21 cellular contexts compared by ENCODE assay signal in genomic region chr6:106092279-106092678, GRCh38. TPM values are rescaled to one million over a fixed set of nuclear protein-coding genes. Genes with fewer than 3 reads are reported as not detected.
A peak's percentile ranks its signal among the peaks of the same experiment; 100 is the strongest.
DNase-seq lines count a peak whose midpoint lies in the region; ATAC-seq and TF ChIP-seq lines count a peak whose summit lies in the region.
"Had no signal": no experiment of that assay in that cellular context is flagged by ENCODE, and none has a peak within 500 bp of the region (broad histone marks: within the 10 kb centered on the region; RNA-seq: fewer than 3 reads in every experiment).

No MANE protein-coding gene starts in this region.

- peak overlapping the region; percentile 13; the same call in 1 of the 2 replicates for H3K4me2 ChIP-seq in OCI-LY7 (ENCODE audit: low read length)

- peaks cover 0 to 2% of the 10 kb centered on the region in 2 donors for H3K27me3 Mint-ChIP-seq in CD4-positive, alpha-beta memory T cell

- WGBS in esophagus muscularis mucosa, result 91% methylated on average over 5 of the region's 5 CpGs
- 90 to 98% (median 92%) methylated on average over 5 of the region's 5 CpGs for WGBS in spleen, 5 donors

- TF ChIP-seq POLR2A in GM10847 (IDR thresholded peaks at IDR 0.05; ENCODE audit: extremely low read depth, insufficient read length), result peak; percentile 1
- no peak for TF ChIP-seq POLR2A in esophagus muscularis mucosa (IDR thresholded peaks at IDR 0.05; ENCODE audit: low read depth)
- TF ChIP-seq POLR2A in spleen (IDR thresholded peaks at IDR 0.05), result no peak

- H3K9me3 Mint-ChIP-seq in CD4-positive, alpha-beta memory T cell, result peaks cover 0 to 2% (median 0%) of the 10 kb centered on the region in 8 donors
- H3K9me3 Mint-ChIP-seq: neural crest cell; stimulated activated naive CD8-positive, alpha-beta T cell treated with anti-CD3 and anti-CD28 coated beads, Interleukin-15, Interleukin-2, amounts not matched to agents 100 ng/mL and 50 ng/mL, for 24 hours had no signal

- no peak for TF ChIP-seq EP300 in esophagus muscularis mucosa (IDR thresholded peaks at IDR 0.05)

- no peak for DNase-seq in CD4-positive, alpha-beta memory T cell
- DNase-seq in OCI-LY7 (ENCODE audit: low spot score) (no peak), esophagus muscularis mucosa (ENCODE audit: extremely low spot score) (peak; percentile 53), putamen (ENCODE audit: low spot score) (no peak), left colon (no peak), spleen (no peak)
- DNase-seq: activated CD4-positive, alpha-beta T cell treated with anti-CD3 and anti-CD28 coated beads, Interleukin-2, amount 50 U/mL, for 4 hours; AML-193; brain microvascular endothelial cell; Caco-2; heart right ventricle; IMR-90; left ventricle myocardium superior; NCI-H1694 treated with DMSO at 0.1 percent for 48 hours; psoas muscle; stimulated activated CD4-positive, alpha-beta T cell treated with anti-CD3 and anti-CD28 coated beads, Interleukin-4, amount 100 ng/mL, for 1 hour; upper lobe of left lung had no signal

- no peak overlapping the region for H3K27ac ChIP-seq in CD4-positive, alpha-beta memory T cell (ENCODE audit: low read depth, low read length)
- H3K27ac ChIP-seq in OCI-LY7 (ENCODE audit: low read depth, low read length, poor library complexity, severe bottlenecking), result no peak overlapping the region
- H3K27ac ChIP-seq in esophagus muscularis mucosa (replicated peaks in 1 of 4), result no peak overlapping the region
- H3K27ac ChIP-seq in spleen, result peak overlapping the region in 4 of 8 donors; percentile 3 to 96 (median 78)
- H3K27ac ChIP-seq: brain microvascular endothelial cell, psoas muscle had no signal

- H3K4me1 ChIP-seq in CD4-positive, alpha-beta memory T cell (ENCODE audit: insufficient read depth, low read length), result peaks cover 95% of the 10 kb centered on the region
- peaks cover 76% of the 10 kb centered on the region for H3K4me1 ChIP-seq in OCI-LY7 (ENCODE audit: insufficient read depth, low read length, poor library complexity, severe bottlenecking)
- H3K4me1 ChIP-seq in esophagus muscularis mucosa, result peaks cover 0 to 10% (median 3%) of the 10 kb centered on the region in 4 donors
- H3K4me1 ChIP-seq in spleen, result peaks cover 14 to 100% (median 65%) of the 10 kb centered on the region in 6 donors

- no peaks in the 10 kb centered on the region for H3K9me2 ChIP-seq in OCI-LY7 (ENCODE audit: insufficient read depth, low read length)

- no peaks in the 10 kb centered on the region for H3K79me2 ChIP-seq in OCI-LY7 (ENCODE audit: insufficient read depth, low read depth, low read length)

- peak overlapping the region in 7 of 8 donors; percentile 4 to 48 (median 32) for H3K4me3 Mint-ChIP-seq in CD4-positive, alpha-beta memory T cell
- H3K4me3 Mint-ChIP-seq: neural crest cell; stimulated activated naive CD8-positive, alpha-beta T cell treated with anti-CD3 and anti-CD28 coated beads, Interleukin-15, Interleukin-2, amounts not matched to agents 100 ng/mL and 50 ng/mL, for 24 hours had no signal

- peaks cover 17 to 37% of the 10 kb centered on the region in 2 donors for H3K36me3 Mint-ChIP-seq in CD4-positive, alpha-beta memory T cell

- H3K27ac Mint-ChIP-seq in CD4-positive, alpha-beta memory T cell, result peak overlapping the region in 6 of 7 donors; percentile 10 to 86 (median 54)
- H3K27ac Mint-ChIP-seq: stimulated activated naive CD8-positive, alpha-beta T cell treated with anti-CD3 and anti-CD28 coated beads, Interleukin-15, Interleukin-2, amounts not matched to agents 100 ng/mL and 50 ng/mL, for 24 hours had no signal

- CTCF ChIA-PET in CD4-positive, alpha-beta memory T cell (lab: Charles Lee; ENCODE audit: partially characterized antibody), result interaction anchor here (0.7 to 8.9 kb wide), 11 partner anchors 9 to 209 kb away, joined by 3 to 107 read pairs (median 6); no protein-coding TSS in a partner anchor
- CTCF ChIA-PET in OCI-LY7 (lab: Charles Lee; ENCODE audit: unreplicated experiment), result interaction anchor here (1.8 to 2.1 kb wide), 2 partner anchors 49 to 131 kb away, joined by 6 to 7 read pairs; no protein-coding TSS in a partner anchor

- ATAC-seq in left colon, result no peak
- ATAC-seq: heart right ventricle, left ventricle myocardium superior, psoas muscle, Right ventricle myocardium inferior had no signal

- TF ChIP-seq CTCF in OCI-LY7 (conservative IDR thresholded peaks at IDR 0.05; ENCODE audit: low read length) (no peak), esophagus muscularis mucosa (IDR thresholded peaks at IDR 0.05) (no peak), spleen (IDR thresholded peaks at IDR 0.05 in 8 of 11, conservative IDR thresholded peaks at IDR 0.05 in 3 of 11) (no peak)

- no peak overlapping the region for H2AFZ ChIP-seq in OCI-LY7 (ENCODE audit: low read length)

- peaks cover 64 to 96% (median 81%) of the 10 kb centered on the region in 4 donors for H3K4me1 Mint-ChIP-seq in CD4-positive, alpha-beta memory T cell

- POLR2A ChIA-PET in CD4-positive, alpha-beta memory T cell (lab: Charles Lee; ENCODE audit: partially characterized antibody), result interaction anchor here (1.0 to 9.8 kb wide), 5 partner anchors 9 to 99 kb away, joined by 3 to 177 read pairs (median 4); no protein-coding TSS in a partner anchor
- POLR2A ChIA-PET in OCI-LY7 (lab: Charles Lee), result interaction anchor here (0.8 to 2.8 kb wide), 11 partner anchors 9 to 131 kb away, joined by 3 to 15 read pairs (median 5); no protein-coding TSS in a partner anchor

- intact Hi-C loops in CD4-positive, alpha-beta memory T cell (cut with micrococcal nuclease), result no loop called here
- intact Hi-C loops in OCI-LY7 (cut with micrococcal nuclease; ENCODE audit: unreplicated experiment), result loop anchor here (10.0 kb wide), 1 partner anchor 423 kb away; no protein-coding TSS in a partner anchor
- intact Hi-C loops in esophagus muscularis mucosa (cut with DNase I), result no loop called here
- intact Hi-C loops in left colon (cut with DNase I, micrococcal nuclease), result no loop called here
- intact Hi-C loops in spleen (cut with DNase I; ENCODE audit: low total_unique reads), result no loop called here

- H3K27me3 ChIP-seq in CD4-positive, alpha-beta memory T cell (ENCODE audit: insufficient read depth, low read length), result no peaks in the 10 kb centered on the region
- H3K27me3 ChIP-seq in esophagus muscularis mucosa (peaks cover 0 to 62% (median 1%) of the 10 kb centered on the region in 4 donors), spleen (replicated peaks in 1 of 7) (peaks cover 0 to 17% (median 0%) of the 10 kb centered on the region in 7 donors)
- H3K27me3 ChIP-seq: brain microvascular endothelial cell, upper lobe of left lung had no signal

- no peaks in the 10 kb centered on the region for H3K9me3 ChIP-seq in CD4-positive, alpha-beta memory T cell (ENCODE audit: control insufficient read depth in 1 of 2, low read length in 2 of 2)
- H3K9me3 ChIP-seq in OCI-LY7 (ENCODE audit: low read length) (no peaks in the 10 kb centered on the region), esophagus muscularis mucosa (no peaks in the 10 kb centered on the region), spleen (no peaks in the 10 kb centered on the region)
- H3K9me3 ChIP-seq: Caco-2, heart right ventricle, psoas muscle, upper lobe of left lung had no signal

- BruUV-seq in OCI-LY7 (replicated peaks; lab: Mats Ljungman, UMichigan), result no TSS peak

- H4K20me1 ChIP-seq in OCI-LY7 (ENCODE audit: insufficient read depth, low read length), result no peaks in the 10 kb centered on the region

- peaks cover 4% of the 10 kb centered on the region for H3K36me3 ChIP-seq in CD4-positive, alpha-beta memory T cell (ENCODE audit: insufficient read depth, low read length)
- H3K36me3 ChIP-seq in OCI-LY7 (ENCODE audit: insufficient read depth, low read length), result no peaks in the 10 kb centered on the region
- H3K36me3 ChIP-seq in esophagus muscularis mucosa, result no peaks in the 10 kb centered on the region
- H3K36me3 ChIP-seq in spleen, result peaks cover 0 to 25% (median 0%) of the 10 kb centered on the region in 6 donors
- H3K36me3 ChIP-seq: brain microvascular endothelial cell had no signal

- no peak overlapping the region for H3K4me3 ChIP-seq in CD4-positive, alpha-beta memory T cell (ENCODE audit: low read length in 2 of 2)
- H3K4me3 ChIP-seq in OCI-LY7 (ENCODE audit: low read depth, low read length, poor library complexity, severe bottlenecking) (no peak overlapping the region), esophagus muscularis mucosa (no peak overlapping the region), spleen (peak overlapping the region in 1 of 8 donors; percentile 74)
- H3K4me3 ChIP-seq: heart right ventricle, psoas muscle had no signal

RNA-seq across cellular contexts. Expression of gene PRDM1, which starts 6.1 kb away (rescaled TPM):
- total RNA-seq in CD4-positive, alpha-beta memory T cell, result 10 to 100 TPM; 33.4 to 34.0 TPM
- 10 to 100 TPM; 45.4 to 97.0 TPM for polyA plus RNA-seq in CD4-positive, alpha-beta memory T cell
- 1.5 and 2.2 TPM in 2 replicates for total RNA-seq in OCI-LY7 (2014; rRNA removed; shearing (Covaris generic))
- 1.9 and 3.3 TPM in 2 replicates for total RNA-seq in OCI-LY7 (2022)
- 1 to 10 TPM; 1.8 to 5.1 (median 2.3) TPM for total RNA-seq in esophagus muscularis mucosa
- total RNA-seq in left colon, result 10 to 100 TPM; 16.6 to 25.9 TPM
- total RNA-seq in spleen, result 10 to 100 TPM; 35.7 to 63.7 (median 45.4) TPM
- polyA plus RNA-seq in spleen, result 1 to 10 TPM; 2.2 to 3.7 (median 2.5) TPM
